Comparison of ENCODE assay signal across 9 cellular contexts in genomic region chrX:115226929-115227328, GRCh38. TPM values are rescaled to one million over a fixed set of nuclear protein-coding genes. Genes with fewer than 3 reads are reported as not detected.
A peak's percentile ranks its signal among the peaks of the same experiment; 100 is the strongest.
DNase-seq lines count a peak whose midpoint lies in the region; ATAC-seq, FAIRE-seq and TF ChIP-seq lines count a peak whose summit lies in the region.
"Had no signal": no experiment of that assay in that cellular context is flagged by ENCODE, and none has a peak within 500 bp of the region (broad histone marks: within the 10 kb centered on the region; RNA-seq: fewer than 3 reads in every experiment).

No MANE protein-coding gene starts in this region.

- dilution Hi-C loops in keratinocyte (cut with MboI; ENCODE audit: extremely low pct_ligation_motif_present, low sequenced_read_pairs), result no loop called here

- H3K9me1 ChIP-seq in keratinocyte (ENCODE audit: control insufficient read depth, extremely low read depth, insufficient read depth, low read length), result no peaks in the 10 kb centered on the region

- H3K27ac ChIP-seq in SJCRH30, result no peak overlapping the region
- H3K27ac ChIP-seq in keratinocyte (ENCODE audit: control insufficient read depth, insufficient read depth, low read length), result no peak overlapping the region

- H3K4me1 Mint-ChIP-seq in HFFc6 (ENCODE audit: low read depth), result peaks cover 29% of the 10 kb centered on the region

- no peak overlapping the region for H3K27ac Mint-ChIP-seq in HFFc6
- H3K27ac Mint-ChIP-seq in activated naive CD4-positive, alpha-beta T cell treated with anti-CD3 and anti-CD28 coated beads, Interleukin-2, amount 50 U/mL, for 72 hours, result no peak overlapping the region
- H3K27ac Mint-ChIP-seq: activated CD4-positive, alpha-beta memory T cell treated with anti-CD3 and anti-CD28 coated beads for 36 hours had no signal

- peak; percentile 32 for TF ChIP-seq CTCF in D721Med (IDR thresholded peaks at IDR 0.05; ENCODE audit: insufficient read depth, missing control alignments)
- peak; percentile 68 for TF ChIP-seq CTCF in HFFc6 (IDR thresholded peaks at IDR 0.05)
- TF ChIP-seq CTCF in keratinocyte (optimal IDR thresholded peaks at IDR 0.05 in 1 of 3, IDR thresholded peaks at IDR 0.05 in 1 of 3, conservative IDR thresholded peaks at IDR 0.05 in 1 of 3; ENCODE audit: extremely low read depth in 1 of 3, insufficient read depth in 2 of 3, low read length in 3 of 3), result peak; percentile 50 to 61 (median 61)

- H3K4me1 ChIP-seq in SJCRH30, result no peaks in the 10 kb centered on the region
- H3K4me1 ChIP-seq in keratinocyte (ENCODE audit: control insufficient read depth, extremely low read depth, insufficient read depth, low read length), result no peaks in the 10 kb centered on the region

- H3K4me3 ChIP-seq in SJCRH30 (no peak overlapping the region), keratinocyte (ENCODE audit: control insufficient read depth in 2 of 3, extremely low read depth in 1 of 3, insufficient read depth in 2 of 3, low read depth in 1 of 3, low read length in 3 of 3) (no peak overlapping the region)

- H3K9ac ChIP-seq in keratinocyte (ENCODE audit: control insufficient read depth, extremely low read depth, insufficient read depth, low read length), result no peak overlapping the region

- DNase-seq in D721Med (ENCODE audit: insufficient read length, low spot score) (no peak), HFFc6 (peak; percentile 24), SJCRH30 (peak; percentile 25 to 70), keratinocyte (ENCODE audit: low read depth, low spot score) (no peak), OCI-M2 (lab: John Stamatoyannopoulos, UW; ENCODE audit: unreplicated experiment) (no peak)
- DNase-seq in activated naive CD4-positive, alpha-beta T cell treated with anti-CD3 and anti-CD28 coated beads, Interleukin-2, amount 50 U/mL, for 72 hours (ENCODE audit: low spot score in 2 of 2), result no peak
- DNase-seq: activated CD4-positive, alpha-beta memory T cell treated with anti-CD3 and anti-CD28 coated beads for 36 hours had no signal

- no peak overlapping the region for H2AFZ ChIP-seq in keratinocyte (ENCODE audit: control insufficient read depth, low read length)

- ATAC-seq in activated naive CD4-positive, alpha-beta T cell treated with anti-CD3 and anti-CD28 coated beads, Interleukin-2, amount 50 U/mL, for 72 hours, result no peak
- ATAC-seq in HG03439 (IDR thresholded peaks at IDR 0.05; ENCODE audit: unreplicated experiment) (no peak), HG02870 (IDR thresholded peaks at IDR 0.05; ENCODE audit: unreplicated experiment) (no peak)

- H3K4me3 Mint-ChIP-seq in HFFc6, result no peak overlapping the region
- H3K4me3 Mint-ChIP-seq: activated CD4-positive, alpha-beta memory T cell treated with anti-CD3 and anti-CD28 coated beads for 36 hours had no signal

- FAIRE-seq in D721Med (lab: Jason Lieb, UNC) (no peak), keratinocyte (lab: Jason Lieb, UNC) (no peak)

- no peaks in the 10 kb centered on the region for H4K20me1 ChIP-seq in keratinocyte (ENCODE audit: control insufficient read depth, extremely low read depth, insufficient read depth, low read length)

- H3K9me3 Mint-ChIP-seq in HFFc6, result no peaks in the 10 kb centered on the region
- H3K9me3 Mint-ChIP-seq in activated naive CD4-positive, alpha-beta T cell treated with anti-CD3 and anti-CD28 coated beads, Interleukin-2, amount 50 U/mL, for 72 hours, result no peaks in the 10 kb centered on the region
- H3K9me3 Mint-ChIP-seq: activated CD4-positive, alpha-beta memory T cell treated with anti-CD3 and anti-CD28 coated beads for 36 hours had no signal

- H3K4me2 ChIP-seq in keratinocyte (ENCODE audit: control insufficient read depth, extremely low read depth, insufficient read depth, low read depth, low read length), result no peak overlapping the region

- H3K27me3 Mint-ChIP-seq in HFFc6 (ENCODE audit: insufficient read depth), result no peaks in the 10 kb centered on the region; the same call in 1 of the 2 replicates
- H3K27me3 Mint-ChIP-seq: activated CD4-positive, alpha-beta memory T cell treated with anti-CD3 and anti-CD28 coated beads for 36 hours had no signal

- H3K36me3 ChIP-seq in SJCRH30, result no peaks in the 10 kb centered on the region
- H3K36me3 ChIP-seq in keratinocyte (ENCODE audit: control insufficient read depth in 2 of 2, extremely low read depth in 1 of 2, insufficient read depth in 2 of 2, low read length in 2 of 2), result no peaks in the 10 kb centered on the region

- no peaks in the 10 kb centered on the region for H3K9me3 ChIP-seq in SJCRH30 (replicated peaks)
- no peaks in the 10 kb centered on the region for H3K9me3 ChIP-seq in keratinocyte (ENCODE audit: control insufficient read depth, low read depth, low read length)

- H3K36me3 Mint-ChIP-seq in HFFc6 (ENCODE audit: low read depth), result no peaks in the 10 kb centered on the region
- H3K36me3 Mint-ChIP-seq in activated naive CD4-positive, alpha-beta T cell treated with anti-CD3 and anti-CD28 coated beads, Interleukin-2, amount 50 U/mL, for 72 hours, result no peaks in the 10 kb centered on the region
- H3K36me3 Mint-ChIP-seq: activated CD4-positive, alpha-beta memory T cell treated with anti-CD3 and anti-CD28 coated beads for 36 hours had no signal

- H3K79me2 ChIP-seq in keratinocyte (ENCODE audit: control insufficient read depth, insufficient read depth, low read length), result no peaks in the 10 kb centered on the region

- H3K27me3 ChIP-seq in SJCRH30, result no peaks in the 10 kb centered on the region
- peaks cover 8% of the 10 kb centered on the region for H3K27me3 ChIP-seq in keratinocyte (ENCODE audit: control insufficient read depth, extremely low read depth, insufficient read depth, low read length)

RNA-seq across cellular contexts. Expression of gene LRCH2, which starts 7.0 kb away (rescaled TPM):
- 1 to 10 TPM; 5.7 to 8.9 (median 7.0) TPM for total RNA-seq in HFFc6 (2021; fragmentation: NEBNext Ultra II Directional; extraction: Animal tissue kit (Norgen Biotek cat#: 25700))
- total RNA-seq in SJCRH30 (2014; rRNA removed; shearing (Covaris generic)), result 17.9 and 21.7 TPM in 2 replicates
- polyA plus RNA-seq in keratinocyte, result not detected in 3 replicates
- polyA plus RNA-seq in keratinocyte (2011; ENCODE audit: low read depth), result not detected
- not detected in 2 replicates for polyA plus RNA-seq in keratinocyte (2011; cell fraction: cytosol; rRNA removed)
- not detected in 2 replicates for polyA plus RNA-seq in keratinocyte (2011; cell fraction: nucleus; rRNA removed)
- polyA plus RNA-seq in keratinocyte (2012; ENCODE audit: low replicate concordance), result not detected in 2 replicates
- polyA minus RNA-seq in keratinocyte, result not detected in 3 replicates
- polyA minus RNA-seq in keratinocyte (2011; cell fraction: cytosol; rRNA and poly(A)+ RNA removed), result not detected
- not detected in 2 replicates for polyA minus RNA-seq in keratinocyte (2011; cell fraction: nucleus; rRNA and poly(A)+ RNA removed)
- not detected for total RNA-seq in activated naive CD4-positive, alpha-beta T cell treated with anti-CD3 and anti-CD28 coated beads, Interleukin-2, amount 50 U/mL, for 72 hours
- total RNA-seq: activated CD4-positive, alpha-beta memory T cell treated with anti-CD3 and anti-CD28 coated beads for 36 hours had no signal

RNA-seq across cellular contexts. Expression of gene RBMXL3, which starts 37.7 kb away (rescaled TPM):
- not detected for total RNA-seq in HFFc6 (2021; fragmentation: NEBNext Ultra II Directional; extraction: Animal tissue kit (Norgen Biotek cat#: 25700))
- not detected in 2 replicates for total RNA-seq in SJCRH30 (2014; rRNA removed; shearing (Covaris generic))
- polyA plus RNA-seq in keratinocyte, result not detected in 3 replicates
- polyA plus RNA-seq in keratinocyte (2011; ENCODE audit: low read depth), result not detected
- polyA plus RNA-seq in keratinocyte (2011; cell fraction: cytosol; rRNA removed), result not detected in 2 replicates
- not detected in 2 replicates for polyA plus RNA-seq in keratinocyte (2011; cell fraction: nucleus; rRNA removed)
- not detected in 2 replicates for polyA plus RNA-seq in keratinocyte (2012; ENCODE audit: low replicate concordance)
- not detected in 3 replicates for polyA minus RNA-seq in keratinocyte
- not detected for polyA minus RNA-seq in keratinocyte (2011; cell fraction: cytosol; rRNA and poly(A)+ RNA removed)
- polyA minus RNA-seq in keratinocyte (2011; cell fraction: nucleus; rRNA and poly(A)+ RNA removed), result not detected in 2 replicates
- not detected for total RNA-seq in activated naive CD4-positive, alpha-beta T cell treated with anti-CD3 and anti-CD28 coated beads, Interleukin-2, amount 50 U/mL, for 72 hours
- total RNA-seq: activated CD4-positive, alpha-beta memory T cell treated with anti-CD3 and anti-CD28 coated beads for 36 hours had no signal

Comparison
In these comparisons a context has a peak if more than half of its experiments do, and no peak if none do; other contexts are left out.
1. DNase-seq: peak in HFFc6 (single experiment) and SJCRH30 (2 of 2); none in D721Med (single experiment), keratinocyte (single experiment), activated naive CD4-positive, alpha-beta T cell treated with anti-CD3 and anti-CD28 coated beads, Interleukin-2, amount 50 U/mL, for 72 hours (0 of 2) and OCI-M2 (single experiment).
2. RNA of gene LRCH2, which starts 7.0 kb away (total RNA-seq): 17.9 to 21.7 TPM in SJCRH30 and 5.7 to 8.9 TPM in HFFc6; not detected in activated naive CD4-positive, alpha-beta T cell treated with anti-CD3 and anti-CD28 coated beads, Interleukin-2, amount 50 U/mL, for 72 hours; every median in the first group is over 4 times any median in the second.
3. Peak in every context shown above with its lines, with median percentiles within 50 percentile points of each other: CTCF ChIP-seq.